ENCODE assay signal across 21 cellular contexts in the genomic region with DNA sequence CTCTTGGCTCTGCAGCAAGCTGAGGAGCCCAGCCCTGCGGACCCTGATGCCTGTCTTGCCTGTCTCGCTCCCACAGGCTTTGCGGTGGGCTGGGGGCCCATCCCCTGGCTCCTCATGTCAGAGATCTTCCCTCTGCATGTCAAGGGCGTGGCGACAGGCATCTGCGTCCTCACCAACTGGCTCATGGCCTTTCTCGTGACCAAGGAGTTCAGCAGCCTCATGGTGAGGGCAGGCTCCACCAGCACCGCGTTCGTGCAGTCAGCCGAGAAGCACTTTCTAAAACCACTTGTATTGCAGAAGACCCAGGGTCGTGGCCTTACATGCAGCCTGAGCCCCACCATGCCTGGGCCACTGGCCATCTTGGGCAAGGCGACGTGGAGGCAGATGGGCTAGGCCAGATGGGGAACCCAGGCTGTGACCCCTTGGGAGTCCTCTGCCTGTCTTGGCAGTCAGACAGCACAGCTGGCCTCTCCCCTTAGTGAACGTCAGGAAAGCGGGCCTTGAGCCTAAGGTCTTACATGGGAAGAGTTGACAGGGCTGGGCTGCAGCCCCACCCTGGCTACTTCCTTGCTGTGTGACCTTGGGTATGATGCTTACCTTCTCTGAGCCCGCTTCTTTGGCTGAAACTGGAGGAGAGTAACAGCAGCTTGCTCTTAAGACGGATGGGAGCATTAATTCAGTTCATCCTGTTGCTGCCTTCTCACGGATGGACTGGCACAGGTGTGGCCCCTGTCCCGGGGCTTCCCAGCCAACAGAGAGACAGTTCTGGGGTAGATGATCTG. TPM values are rescaled to one million over a fixed set of nuclear protein-coding genes. Genes with fewer than 3 reads are reported as not detected.
DNase-seq lines count a peak whose midpoint lies in the region; ATAC-seq and TF ChIP-seq lines count a peak whose summit lies in the region.
"Had no signal": no experiment of that assay in that cellular context is flagged by ENCODE, and none has a peak within 500 bp of the region (broad histone marks: within the 10 kb centered on the region; RNA-seq: fewer than 3 reads in every experiment).

No MANE protein-coding gene starts in this region.

- DNase-seq in cardiac muscle cell (ENCODE audit: low read depth in 1 of 2, low spot score in 1 of 2) (no peak), right atrium auricular region (ENCODE audit: low spot score) (no peak), NCI-H524 (lab: John Stamatoyannopoulos, UW) (peak; percentile 89 to 93), spleen (peak; percentile 68), mesothelial cell of epicardium (ENCODE audit: low spot score in 2 of 2, unreplicated experiment in 2 of 2) (no peak), CD14-positive monocyte (ENCODE audit: low spot score) (no peak), head of caudate nucleus (no peak)
- DNase-seq in central memory CD8-positive, alpha-beta T cell (ENCODE audit: low spot score in 2 of 2), result no peak
- DNase-seq: DND-41, H7, KG1, NCI-H1092, NCI-H1436, NCI-H2029, NCI-H69, PC-9, RPMI8226, SHP77 treated with DMSO at 0.1 percent for 48 hours had no signal

- H3K4me1 Mint-ChIP-seq in central memory CD8-positive, alpha-beta T cell, result no peaks in the 10 kb centered on the region
- no peaks in the 10 kb centered on the region for H3K4me1 Mint-ChIP-seq in mesothelial cell of epicardium
- peaks cover 2% of the 10 kb centered on the region for H3K4me1 Mint-ChIP-seq in CD14-positive monocyte

- WGBS in spleen, 5 donors, result 77 to 90% (median 86%) methylated on average over 9 to 20 of the region's 20 CpGs

- H3K4me3 ChIP-seq in cardiac muscle cell (no peak overlapping the region), right atrium auricular region (no peak overlapping the region), spleen (no peak overlapping the region)
- H3K4me3 ChIP-seq: GM12878, PC-9, SK-N-MC had no signal

- peak overlapping the region; percentile 74 for H3K27ac ChIP-seq in cardiac muscle cell
- no peak overlapping the region for H3K27ac ChIP-seq in right atrium auricular region
- no peak overlapping the region for H3K27ac ChIP-seq in spleen
- H3K27ac ChIP-seq: HL-60, PC-9, SK-N-MC had no signal

- no peaks in the 10 kb centered on the region for H3K27me3 ChIP-seq in cardiac muscle cell
- no peaks in the 10 kb centered on the region for H3K27me3 ChIP-seq in right atrium auricular region
- H3K27me3 ChIP-seq in spleen (replicated peaks in 1 of 7), result no peaks in the 10 kb centered on the region

- H3K9me3 Mint-ChIP-seq in central memory CD8-positive, alpha-beta T cell, result no peaks in the 10 kb centered on the region
- no peaks in the 10 kb centered on the region for H3K9me3 Mint-ChIP-seq in mesothelial cell of epicardium
- H3K9me3 Mint-ChIP-seq in CD14-positive monocyte, result no peaks in the 10 kb centered on the region

- ATAC-seq in central memory CD8-positive, alpha-beta T cell (replicated peaks; ENCODE audit: extremely low read depth, poor library complexity, severe bottlenecking), result no peak
- ATAC-seq: GM12878 had no signal

- H3K27ac Mint-ChIP-seq in central memory CD8-positive, alpha-beta T cell (ENCODE audit: low read depth), result peak overlapping the region; percentile 49
- no peak overlapping the region for H3K27ac Mint-ChIP-seq in mesothelial cell of epicardium
- H3K27ac Mint-ChIP-seq in CD14-positive monocyte, result peak overlapping the region in 1 of 7 donors; percentile 41

- intact Hi-C loops in spleen (cut with DNase I; ENCODE audit: low total_unique reads), result no loop called here
- intact Hi-C loops in CD14-positive monocyte (cut with micrococcal nuclease), result no loop called here
- intact Hi-C loops in head of caudate nucleus (cut with DNase I), result no loop called here

- peaks cover 11% of the 10 kb centered on the region for H3K27me3 Mint-ChIP-seq in central memory CD8-positive, alpha-beta T cell
- H3K27me3 Mint-ChIP-seq in mesothelial cell of epicardium (ENCODE audit: low read depth), result no peaks in the 10 kb centered on the region
- H3K27me3 Mint-ChIP-seq in CD14-positive monocyte (ENCODE audit: low read depth in 3 of 3), result peaks cover 0 to 2% (median 1%) of the 10 kb centered on the region in 3 donors

- H3K4me1 ChIP-seq in cardiac muscle cell (ENCODE audit: low read depth), result peaks cover 14% of the 10 kb centered on the region
- H3K4me1 ChIP-seq in right atrium auricular region, result peaks cover 0 to 16% of the 10 kb centered on the region in 2 donors
- H3K4me1 ChIP-seq in spleen, result peaks cover 0 to 2% (median 0%) of the 10 kb centered on the region in 6 donors

- H3K9me3 ChIP-seq in cardiac muscle cell (ENCODE audit: low read depth), result no peaks in the 10 kb centered on the region
- H3K9me3 ChIP-seq in right atrium auricular region, result no peaks in the 10 kb centered on the region
- no peaks in the 10 kb centered on the region for H3K9me3 ChIP-seq in spleen

- TF ChIP-seq CTCF in cardiac muscle cell (IDR thresholded peaks at IDR 0.05; ENCODE audit: low read depth, low read length) (no peak), right atrium auricular region (IDR thresholded peaks at IDR 0.05) (no peak), spleen (IDR thresholded peaks at IDR 0.05 in 8 of 11, conservative IDR thresholded peaks at IDR 0.05 in 3 of 11) (no peak), mesothelial cell of epicardium (IDR thresholded peaks at IDR 0.05; ENCODE audit: unreplicated experiment) (no peak), CD14-positive monocyte (IDR thresholded peaks at IDR 0.05) (no peak)

- H3K36me3 Mint-ChIP-seq in central memory CD8-positive, alpha-beta T cell (ENCODE audit: insufficient read depth), result peaks cover 2% of the 10 kb centered on the region
- H3K36me3 Mint-ChIP-seq in mesothelial cell of epicardium, result peaks cover 5% of the 10 kb centered on the region
- H3K36me3 Mint-ChIP-seq in CD14-positive monocyte, result peaks cover 6 to 11% of the 10 kb centered on the region in 2 donors

- TF ChIP-seq POLR2A in spleen (IDR thresholded peaks at IDR 0.05), result no peak

- no peak overlapping the region for H3K4me3 Mint-ChIP-seq in central memory CD8-positive, alpha-beta T cell
- no peak overlapping the region for H3K4me3 Mint-ChIP-seq in mesothelial cell of epicardium
- no peak overlapping the region for H3K4me3 Mint-ChIP-seq in CD14-positive monocyte

- H3K36me3 ChIP-seq in cardiac muscle cell (peaks cover 5% of the 10 kb centered on the region), right atrium auricular region (peaks cover 21% of the 10 kb centered on the region), spleen (peaks cover 0 to 72% (median 15%) of the 10 kb centered on the region in 6 donors)

RNA-seq across cellular contexts. Expression of gene SLC2A8, which starts 8.6 kb away (rescaled TPM):
- 45.1 and 45.3 TPM in 2 replicates for total RNA-seq in cardiac muscle cell
- 54.2 and 62.2 TPM in 2 replicates for polyA plus RNA-seq in cardiac muscle cell
- total RNA-seq in right atrium auricular region, result 10 to 100 TPM; 19.2 to 19.8 TPM
- 10 to 100 TPM; 16.8 to 32.0 (median 23.0) TPM for total RNA-seq in spleen
- polyA plus RNA-seq in spleen, result 10 to 100 TPM; 10.0 to 18.3 (median 14.5) TPM
- 30.9 to 36.0 TPM (median 32.7 TPM) in 3 replicates for total RNA-seq in mesothelial cell of epicardium
- 1 to 10 TPM; 6.6 to 8.7 TPM for polyA plus RNA-seq in CD14-positive monocyte

RNA-seq across cellular contexts. Expression of gene ZNF79, which starts 18.6 kb away (rescaled TPM):
- total RNA-seq in cardiac muscle cell (8.2 and 8.8 TPM in 2 replicates), right atrium auricular region (1 to 10 TPM; 5.7 TPM), spleen (10 to 100 TPM; 10.4 to 14.7 (median 12.7) TPM), mesothelial cell of epicardium (11.0 to 12.1 TPM (median 11.6 TPM) in 3 replicates)
- polyA plus RNA-seq in cardiac muscle cell (4.6 and 5.2 TPM in 2 replicates), spleen (1 to 10 TPM; 2.3 to 4.1 (median 3.8) TPM), CD14-positive monocyte (1 to 10 TPM; 1.4 to 2.0 TPM)

RNA-seq across cellular contexts. Expression of gene RPL12, which starts 45.7 kb away (rescaled TPM):
- total RNA-seq in cardiac muscle cell, result 1,318 and 1,367 TPM in 2 replicates
- polyA plus RNA-seq in cardiac muscle cell, result 335 and 434 TPM in 2 replicates
- total RNA-seq in right atrium auricular region, result 1,000 to 10,000 TPM in 1 of 2 donors, 100 to 1,000 TPM in 1; 623 to 1,266 TPM
- total RNA-seq in spleen, result 1,000 to 10,000 TPM; 1,013 to 2,248 (median 1,247) TPM
- polyA plus RNA-seq in spleen, result 1,000 to 10,000 TPM; 5,054 to 9,017 (median 7,616) TPM
- 1,125 to 1,180 TPM (median 1,165 TPM) in 3 replicates for total RNA-seq in mesothelial cell of epicardium
- 100 to 1,000 TPM; 417 to 490 TPM for polyA plus RNA-seq in CD14-positive monocyte

RNA-seq across cellular contexts. Expression of gene LRSAM1, which starts 45.8 kb away (rescaled TPM):
- total RNA-seq in cardiac muscle cell (32.6 and 39.4 TPM in 2 replicates), right atrium auricular region (10 to 100 TPM; 12.0 to 23.1 TPM), spleen (10 to 100 TPM; 18.3 to 29.7 (median 24.5) TPM), mesothelial cell of epicardium (27.1 to 28.0 TPM (median 27.4 TPM) in 3 replicates)
- polyA plus RNA-seq in cardiac muscle cell (37.1 and 39.7 TPM in 2 replicates), spleen (10 to 100 TPM; 13.5 to 32.1 (median 26.0) TPM), CD14-positive monocyte (1 to 10 TPM; 6.0 to 8.2 TPM)

Comparison
In these comparisons a context has a peak if more than half of its experiments do, and no peak if none do; other contexts are left out.
1. DNase-seq: peak in NCI-H524 (2 of 2) and spleen (single experiment); none in cardiac muscle cell (0 of 2), right atrium auricular region (single experiment), central memory CD8-positive, alpha-beta T cell (0 of 2), mesothelial cell of epicardium (0 of 2), CD14-positive monocyte (single experiment) and head of caudate nucleus (0 of 42).